11 cellular contexts compared by ENCODE assay signal in genomic region chr17:78707923-78708322, GRCh38.
DNase-seq lines count a peak whose midpoint lies in the region; ATAC-seq and TF ChIP-seq lines count a peak whose summit lies in the region.
"Had no signal": no experiment of that assay in that cellular context is flagged by ENCODE, and none has a peak within 500 bp of the region (broad histone marks: within the 10 kb centered on the region; RNA-seq: fewer than 3 reads in every experiment).

No MANE protein-coding gene starts in this region.

- H3K36me3 Mint-ChIP-seq in T-helper 2 cell treated with Interferon-gamma antibody and Interleukin-4, amounts not matched to agents 5 μg/mL and 100 μg/mL, for 36 hours (ENCODE audit: low read depth): peaks cover 41% of the 10 kb centered on the region
- peaks cover 65% of the 10 kb centered on the region for H3K36me3 Mint-ChIP-seq in activated CD4-positive, alpha-beta memory T cell treated with anti-CD3 and anti-CD28 coated beads, Interleukin-2, amount 10 ng/mL, durations not matched to agents 7 days and 5 days (ENCODE audit: low read depth)
- no peaks in the 10 kb centered on the region for H3K36me3 Mint-ChIP-seq in natural killer cell
- H3K36me3 Mint-ChIP-seq in WTC11: peaks cover 3% of the 10 kb centered on the region

- H3K27ac Mint-ChIP-seq in T-helper 2 cell treated with Interferon-gamma antibody and Interleukin-4, amounts not matched to agents 5 μg/mL and 100 μg/mL, for 36 hours: no peak overlapping the region
- peak overlapping the region; percentile 80 for H3K27ac Mint-ChIP-seq in activated CD4-positive, alpha-beta memory T cell treated with anti-CD3 and anti-CD28 coated beads, Interleukin-2, amount 10 ng/mL, durations not matched to agents 7 days and 5 days
- H3K27ac Mint-ChIP-seq in natural killer cell (peak overlapping the region; percentile 70 to 75), WTC11 (no peak overlapping the region)
- H3K27ac Mint-ChIP-seq: dendritic cell treated with granulocyte-macrophage colony-stimulating factor and Interleukin-4, amounts not matched to agents 40 ng/mL and 50 ng/mL, for 4 days had no signal

- no peaks in the 10 kb centered on the region for H3K27me3 Mint-ChIP-seq in T-helper 2 cell treated with Interferon-gamma antibody and Interleukin-4, amounts not matched to agents 5 μg/mL and 100 μg/mL, for 36 hours (ENCODE audit: low read depth)
- no peaks in the 10 kb centered on the region for H3K27me3 Mint-ChIP-seq in activated CD4-positive, alpha-beta memory T cell treated with anti-CD3 and anti-CD28 coated beads, Interleukin-2, amount 10 ng/mL, durations not matched to agents 7 days and 5 days
- no peaks in the 10 kb centered on the region for H3K27me3 Mint-ChIP-seq in natural killer cell (ENCODE audit: low read depth in 2 of 2)
- no peaks in the 10 kb centered on the region for H3K27me3 Mint-ChIP-seq in WTC11 (ENCODE audit: low read depth)
- H3K27me3 Mint-ChIP-seq: dendritic cell treated with granulocyte-macrophage colony-stimulating factor and Interleukin-4, amounts not matched to agents 40 ng/mL and 50 ng/mL, for 4 days had no signal

- TF ChIP-seq CTCF in DOHH2 (IDR thresholded peaks at IDR 0.05; ENCODE audit: low read depth, low read length, poor library complexity, severe bottlenecking) (no peak), natural killer cell (IDR thresholded peaks at IDR 0.05) (no peak), WTC11 (IDR thresholded peaks at IDR 0.05) (no peak)

- H3K4me3 ChIP-seq in DOHH2 (ENCODE audit: low read length): no peak overlapping the region
- H3K4me3 ChIP-seq: body of pancreas, tibial nerve had no signal

- H3K4me3 Mint-ChIP-seq in T-helper 2 cell treated with Interferon-gamma antibody and Interleukin-4, amounts not matched to agents 5 μg/mL and 100 μg/mL, for 36 hours: peak overlapping the region; percentile 82
- peak overlapping the region; percentile 5 for H3K4me3 Mint-ChIP-seq in activated CD4-positive, alpha-beta memory T cell treated with anti-CD3 and anti-CD28 coated beads, Interleukin-2, amount 10 ng/mL, durations not matched to agents 7 days and 5 days
- H3K4me3 Mint-ChIP-seq in natural killer cell (no peak overlapping the region), WTC11 (no peak overlapping the region)
- H3K4me3 Mint-ChIP-seq: dendritic cell treated with granulocyte-macrophage colony-stimulating factor and Interleukin-4, amounts not matched to agents 40 ng/mL and 50 ng/mL, for 4 days had no signal

- no peaks in the 10 kb centered on the region for H3K27me3 ChIP-seq in DOHH2 (ENCODE audit: control insufficient read depth, low read length)
- H3K27me3 ChIP-seq: body of pancreas, tibial nerve had no signal

- CTCF ChIA-PET in activated CD4-positive, alpha-beta memory T cell treated with anti-CD3 and anti-CD28 coated beads, Interleukin-2, amount 10 ng/mL, durations not matched to agents 7 days and 5 days (lab: Charles Lee): interaction anchor here (0.5 to 4.3 kb wide), 23 partner anchors 10 to 335 kb away, joined by 3 to 18 read pairs (median 5); no protein-coding TSS in a partner anchor
- CTCF ChIA-PET in WTC11 (lab: Charles Lee): interaction anchor here (0.6 to 4.4 kb wide), 36 partner anchors 10 to 567 kb away, joined by 3 to 60 read pairs (median 4); no protein-coding TSS in a partner anchor

- H3K9me2 ChIP-seq in DOHH2 (replicated peaks; ENCODE audit: control insufficient read depth, low read length): no peaks in the 10 kb centered on the region

- ATAC-seq in natural killer cell (no peak), HG02852 (IDR thresholded peaks at IDR 0.05; ENCODE audit: unreplicated experiment) (no peak), WTC11 (no peak)

- peaks cover 63% of the 10 kb centered on the region for H3K36me3 ChIP-seq in DOHH2 (ENCODE audit: control insufficient read depth, low read length)

- no peaks in the 10 kb centered on the region for H4K20me1 ChIP-seq in DOHH2 (ENCODE audit: control insufficient read depth, insufficient read depth, low read depth, low read length)

- intact Hi-C loops in natural killer cell (cut with micrococcal nuclease): loop anchor here (2.0 kb wide), 1 partner anchor 37 kb away; no protein-coding TSS in a partner anchor

- no peaks in the 10 kb centered on the region for H3K9me3 ChIP-seq in DOHH2 (ENCODE audit: control insufficient read depth, insufficient read depth, low read length)
- H3K9me3 ChIP-seq: body of pancreas, tibial nerve had no signal

- peaks cover 44% of the 10 kb centered on the region for H3K4me1 Mint-ChIP-seq in T-helper 2 cell treated with Interferon-gamma antibody and Interleukin-4, amounts not matched to agents 5 μg/mL and 100 μg/mL, for 36 hours (ENCODE audit: low read depth)
- peaks cover 62% of the 10 kb centered on the region for H3K4me1 Mint-ChIP-seq in activated CD4-positive, alpha-beta memory T cell treated with anti-CD3 and anti-CD28 coated beads, Interleukin-2, amount 10 ng/mL, durations not matched to agents 7 days and 5 days
- H3K4me1 Mint-ChIP-seq in natural killer cell (peaks cover 53 to 56% of the 10 kb centered on the region in 2 donors), WTC11 (peaks cover 3% of the 10 kb centered on the region; the same call in 1 of the 2 replicates)

- DNase-seq in T-helper 2 cell treated with Interferon-gamma antibody and Interleukin-4, amounts not matched to agents 5 μg/mL and 100 μg/mL, for 36 hours (ENCODE audit: low spot score): no peak
- DNase-seq in T-helper 2 cell: no peak
- DNase-seq in activated CD4-positive, alpha-beta memory T cell treated with anti-CD3 and anti-CD28 coated beads, Interleukin-2, amount 10 ng/mL, durations not matched to agents 7 days and 5 days: no peak
- DNase-seq in natural killer cell: no peak
- DNase-seq in NCI-H748 (lab: John Stamatoyannopoulos, UW; ENCODE audit: unreplicated experiment): no peak
- DNase-seq in WTC11 (ENCODE audit: low spot score): no peak

- peak overlapping the region; percentile 90 for H3K27ac ChIP-seq in DOHH2 (ENCODE audit: low read depth, low read length)

- peaks cover 74% of the 10 kb centered on the region for H3K4me1 ChIP-seq in DOHH2 (ENCODE audit: control insufficient read depth, low read length)

- H3K4me2 ChIP-seq in DOHH2 (ENCODE audit: low read length): peak overlapping the region; percentile 76

- no peaks in the 10 kb centered on the region for H3K9me3 Mint-ChIP-seq in T-helper 2 cell treated with Interferon-gamma antibody and Interleukin-4, amounts not matched to agents 5 μg/mL and 100 μg/mL, for 36 hours
- no peaks in the 10 kb centered on the region for H3K9me3 Mint-ChIP-seq in activated CD4-positive, alpha-beta memory T cell treated with anti-CD3 and anti-CD28 coated beads, Interleukin-2, amount 10 ng/mL, durations not matched to agents 7 days and 5 days
- H3K9me3 Mint-ChIP-seq in natural killer cell: no peaks in the 10 kb centered on the region
- no peaks in the 10 kb centered on the region for H3K9me3 Mint-ChIP-seq in WTC11
- H3K9me3 Mint-ChIP-seq: dendritic cell treated with granulocyte-macrophage colony-stimulating factor and Interleukin-4, amounts not matched to agents 40 ng/mL and 50 ng/mL, for 4 days had no signal

- POLR2A ChIA-PET in activated CD4-positive, alpha-beta memory T cell treated with anti-CD3 and anti-CD28 coated beads, Interleukin-2, amount 10 ng/mL, durations not matched to agents 7 days and 5 days (lab: Charles Lee): interaction anchor here (0.9 to 5.6 kb wide), 14 partner anchors 8 to 111 kb away, joined by 3 to 37 read pairs (median 6); no protein-coding TSS in a partner anchor
- POLR2A ChIA-PET in WTC11 (lab: Charles Lee): no interaction called here

- H3K79me2 ChIP-seq in DOHH2 (ENCODE audit: control insufficient read depth, low read length): peaks cover 78% of the 10 kb centered on the region

- peaks cover 34% of the 10 kb centered on the region for H3F3A ChIP-seq in DOHH2 (ENCODE audit: control insufficient read depth, insufficient read depth)

TF ChIP-seq in WTC11, 78 proteins besides CTCF, POLR2A, EP300 and RAD21 (continues in another document):
- TF ChIP-seq ARID4B (CRISPR knock-in tag; IDR thresholded peaks at IDR 0.05; ENCODE audit: borderline replicate concordance): no peak

Comparison
In these comparisons a context has a peak if more than half of its experiments do, and no peak if none do; other contexts are left out.
1. H3K27ac Mint-ChIP-seq: peak in activated CD4-positive, alpha-beta memory T cell treated with anti-CD3 and anti-CD28 coated beads, Interleukin-2, amount 10 ng/mL, durations not matched to agents 7 days and 5 days (single experiment) and natural killer cell (2 of 2); none in T-helper 2 cell treated with Interferon-gamma antibody and Interleukin-4, amounts not matched to agents 5 μg/mL and 100 μg/mL, for 36 hours (single experiment) and WTC11 (single experiment).
2. H3K4me3 Mint-ChIP-seq: peak in T-helper 2 cell treated with Interferon-gamma antibody and Interleukin-4, amounts not matched to agents 5 μg/mL and 100 μg/mL, for 36 hours (single experiment) and activated CD4-positive, alpha-beta memory T cell treated with anti-CD3 and anti-CD28 coated beads, Interleukin-2, amount 10 ng/mL, durations not matched to agents 7 days and 5 days (single experiment); none in natural killer cell (single experiment) and WTC11 (single experiment).